ENCODE assay signal across 23 cellular contexts in genomic region chr6:107192739-107193296, GRCh38.
DNase-seq lines count a peak whose midpoint lies in the region; ATAC-seq and TF ChIP-seq lines count a peak whose summit lies in the region.
"Had no signal": no experiment of that assay in that cellular context is flagged by ENCODE, and none has a peak within 500 bp of the region (broad histone marks: within the 10 kb centered on the region; RNA-seq: fewer than 3 reads in every experiment).

No MANE protein-coding gene starts in this region.

- H3K36me3 ChIP-seq in mucosa of descending colon (ENCODE audit: low read depth) = no peaks in the 10 kb centered on the region
- no peaks in the 10 kb centered on the region for H3K36me3 ChIP-seq in adrenal gland (replicated peaks in 1 of 2)
- H3K36me3 ChIP-seq: BE2C had no signal

- intact Hi-C loops in mucosa of descending colon (cut with DNase I, micrococcal nuclease) (no loop called here), adrenal gland (cut with DNase I) (no loop called here)

- H3K9me3 ChIP-seq in mucosa of descending colon = no peaks in the 10 kb centered on the region
- H3K9me3 ChIP-seq in adrenal gland (replicated peaks in 1 of 3) = no peaks in the 10 kb centered on the region
- H3K9me3 ChIP-seq: BE2C, Caco-2, left ventricle myocardium inferior, upper lobe of left lung had no signal

- H3K27ac ChIP-seq in adrenal gland = no peak overlapping the region
- H3K27ac ChIP-seq: hepatocyte, left ventricle myocardium inferior, parathyroid adenoma had no signal

- TF ChIP-seq POLR2A in adrenal gland (IDR thresholded peaks at IDR 0.05) = no peak

- peak; percentile 97 for DNase-seq in DMS153 (lab: John Stamatoyannopoulos, UW)
- peak; percentile 67 for DNase-seq in NCI-H1417 treated with DMSO at 0.1 percent for 48 hours (lab: John Stamatoyannopoulos, UW)
- DNase-seq in NCI-H2196 (lab: John Stamatoyannopoulos, UW; ENCODE audit: unreplicated experiment) = peak; percentile 76
- DNase-seq in SHP77 (lab: John Stamatoyannopoulos, UW) = peak; percentile 86 to 87
- no peak for DNase-seq in Ammon's horn (ENCODE audit: low spot score)
- DNase-seq in mucosa of descending colon = no peak
- no peak for DNase-seq in adrenal gland
- DNase-seq in NOMO-1 (lab: John Stamatoyannopoulos, UW; ENCODE audit: unreplicated experiment in 2 of 2) = no peak
- DNase-seq: activated CD4-positive, alpha-beta memory T cell treated with anti-CD3 and anti-CD28 coated beads, Interleukin-2, amount 10 ng/mL, durations not matched to agents 7 days and 5 days; activated effector memory CD4-positive, alpha-beta T cell treated with anti-CD3 and anti-CD28 coated beads, Interleukin-2, amount 50 U/mL, for 16 hours; activated naive CD8-positive, alpha-beta T cell treated with anti-CD3 and anti-CD28 coated beads, Interleukin-2, amount 50 U/mL, for 24 hours; BE2C; Caco-2; effector memory CD4-positive, alpha-beta T cell; foreskin melanocyte; immature natural killer cell; left ventricle myocardium inferior; nephron progenitor cell had no signal

- TF ChIP-seq CTCF in mucosa of descending colon (IDR thresholded peaks at IDR 0.05) (no peak), adrenal gland (IDR thresholded peaks at IDR 0.05) (no peak)

- whole genome bisulfite sequencing in adrenal gland, 4 donors = 84 to 95% (median 87%) methylated on average over 4 of the region's 4 CpGs

- H3K4me1 ChIP-seq in mucosa of descending colon (ENCODE audit: low read depth) (no peaks in the 10 kb centered on the region), adrenal gland (replicated peaks in 1 of 2) (no peaks in the 10 kb centered on the region)
- H3K4me1 ChIP-seq: BE2C, Caco-2, left ventricle myocardium inferior, parathyroid adenoma had no signal

- H3K27me3 ChIP-seq in adrenal gland = no peaks in the 10 kb centered on the region
- H3K27me3 ChIP-seq: BE2C, hepatocyte, upper lobe of left lung had no signal

- ATAC-seq in mucosa of descending colon = no peak
- ATAC-seq: activated naive CD8-positive, alpha-beta T cell treated with anti-CD3 and anti-CD28 coated beads, Interleukin-2, amount 50 U/mL, for 24 hours; esophagus mucosa; sciatic nerve had no signal

- H3K4me3 ChIP-seq in mucosa of descending colon = no peak overlapping the region
- H3K4me3 ChIP-seq in adrenal gland = no peak overlapping the region
- H3K4me3 ChIP-seq: hepatocyte, left ventricle myocardium inferior, upper lobe of left lung had no signal

Comparison
In these comparisons a context has a peak if more than half of its experiments do, and no peak if none do; other contexts are left out.
1. DNase-seq: peak in DMS153 (single experiment), NCI-H1417 treated with DMSO at 0.1 percent for 48 hours (single experiment), NCI-H2196 (single experiment) and SHP77 (2 of 2); none in Ammon's horn (single experiment), mucosa of descending colon (0 of 3), adrenal gland (0 of 7) and NOMO-1 (0 of 2).